14 cellular contexts compared by ENCODE assay signal in the genomic region with DNA sequence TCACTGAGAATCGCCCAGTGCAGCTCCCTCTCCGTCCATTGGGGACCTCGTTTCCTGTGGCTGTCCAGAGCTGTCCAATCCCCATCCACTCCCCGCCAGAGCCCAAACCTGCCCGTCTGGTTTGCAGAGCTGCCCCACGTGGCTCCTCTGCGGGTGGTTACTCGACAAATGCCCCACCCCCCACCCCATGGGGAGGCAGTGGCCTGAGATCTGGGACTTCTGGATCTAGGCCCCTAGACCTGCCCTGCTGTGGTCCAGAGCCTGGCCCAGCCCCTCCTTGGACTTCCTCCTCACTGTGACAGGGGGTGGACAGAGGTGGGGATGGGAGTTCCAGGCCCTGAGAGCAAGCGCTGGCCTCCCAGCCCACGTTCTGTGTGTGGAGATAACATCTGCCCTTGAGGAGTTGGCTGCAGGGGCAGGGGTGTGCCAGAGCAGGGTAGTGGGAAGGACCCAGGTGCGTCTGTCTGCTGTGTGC. TPM values are rescaled to one million over a fixed set of nuclear protein-coding genes. Genes with fewer than 3 reads are reported as not detected.
DNase-seq lines count a peak whose midpoint lies in the region; ATAC-seq, FAIRE-seq and TF ChIP-seq lines count a peak whose summit lies in the region.
"Had no signal": no experiment of that assay in that cellular context is flagged by ENCODE, and none has a peak within 500 bp of the region (broad histone marks: within the 10 kb centered on the region; RNA-seq: fewer than 3 reads in every experiment).

No MANE protein-coding gene starts in this region.

- no peak for FAIRE-seq in pancreas (lab: Jason Lieb, UNC)

- no TSS peak for BruUV-seq in Panc1 (replicated peaks; lab: Mats Ljungman, UMichigan)

- no peaks in the 10 kb centered on the region for H3K9me3 ChIP-seq in Panc1 (ENCODE audit: control insufficient read depth, insufficient read depth, low read depth, low read length)
- no peaks in the 10 kb centered on the region for H3K9me3 ChIP-seq in pancreas

- H4K20me1 ChIP-seq in GM23338 (replicated peaks; ENCODE audit: insufficient read depth) = peaks cover 4% of the 10 kb centered on the region

- H3K27me3 ChIP-seq in GM23338 (ENCODE audit: insufficient read depth) = no peaks in the 10 kb centered on the region
- H3K27me3 ChIP-seq in Panc1 (ENCODE audit: control insufficient read depth, insufficient read depth, low read length) = no peaks in the 10 kb centered on the region
- no peaks in the 10 kb centered on the region for H3K27me3 ChIP-seq in pancreas

- POLR2A ChIA-PET in Panc1 (lab: Charles Lee) = interaction anchor here (0.6 kb wide), 4 partner anchors 37 to 261 kb away, joined by 3 to 14 read pairs (median 8); no protein-coding TSS in a partner anchor

- ATAC-seq in GM23338 (peak; percentile 79), Panc1 (peak; percentile 29), esophagus mucosa (peak; percentile 84), pancreas (peak; percentile 78 to 86 (median 84))
- no peak for ATAC-seq in activated T-helper 17 cell treated with anti-CD3 and anti-CD28 coated beads, Interleukin-2, amount 50 U/mL, for 72 hours (replicated peaks)

- no peaks in the 10 kb centered on the region; the same call in 1 of the 3 replicates for H3K9me3 Mint-ChIP-seq in GM23338
- no peaks in the 10 kb centered on the region for H3K9me3 Mint-ChIP-seq in activated T-cell treated with anti-CD3 and anti-CD28 coated beads, Interleukin-2, amount 50 U/mL, for 24 hours
- no peaks in the 10 kb centered on the region for H3K9me3 Mint-ChIP-seq in activated T-helper 17 cell treated with anti-CD3 and anti-CD28 coated beads, Interleukin-2, amount 50 U/mL, for 72 hours
- H3K9me3 Mint-ChIP-seq: CD8-positive, alpha-beta memory T cell had no signal

- peaks cover 51% of the 10 kb centered on the region for H3K4me1 Mint-ChIP-seq in GM23338
- H3K4me1 Mint-ChIP-seq in activated T-cell treated with anti-CD3 and anti-CD28 coated beads, Interleukin-2, amount 50 U/mL, for 24 hours (ENCODE audit: low read depth) = peaks cover 25% of the 10 kb centered on the region
- peaks cover 13% of the 10 kb centered on the region for H3K4me1 Mint-ChIP-seq in activated T-helper 17 cell treated with anti-CD3 and anti-CD28 coated beads, Interleukin-2, amount 50 U/mL, for 72 hours

- H3K27me3 Mint-ChIP-seq in GM23338 (ENCODE audit: insufficient read depth, low read depth, poor library complexity) = peaks cover 8% of the 10 kb centered on the region
- H3K27me3 Mint-ChIP-seq in activated T-cell treated with anti-CD3 and anti-CD28 coated beads, Interleukin-2, amount 50 U/mL, for 24 hours = no peaks in the 10 kb centered on the region
- no peaks in the 10 kb centered on the region for H3K27me3 Mint-ChIP-seq in activated T-helper 17 cell treated with anti-CD3 and anti-CD28 coated beads, Interleukin-2, amount 50 U/mL, for 72 hours
- H3K27me3 Mint-ChIP-seq: CD8-positive, alpha-beta memory T cell had no signal

- no peaks in the 10 kb centered on the region for H3K36me3 ChIP-seq in GM23338 (ENCODE audit: insufficient read depth)
- H3K36me3 ChIP-seq in Panc1 (ENCODE audit: control insufficient read depth, insufficient read depth, low read length) = no peaks in the 10 kb centered on the region
- no peaks in the 10 kb centered on the region for H3K36me3 ChIP-seq in pancreas

- H2AFZ ChIP-seq in GM23338 = no peak overlapping the region

- H3K27ac Mint-ChIP-seq in GM23338 = peak overlapping the region; percentile 65; the same call in 1 of the 2 replicates
- H3K27ac Mint-ChIP-seq in activated T-cell treated with anti-CD3 and anti-CD28 coated beads, Interleukin-2, amount 50 U/mL, for 24 hours = no peak overlapping the region
- H3K27ac Mint-ChIP-seq in activated T-helper 17 cell treated with anti-CD3 and anti-CD28 coated beads, Interleukin-2, amount 50 U/mL, for 72 hours = no peak overlapping the region

- intact Hi-C loops in Panc1 (cut with micrococcal nuclease; ENCODE audit: unreplicated experiment) (no loop called here), pancreas (cut with DNase I) (no loop called here)

- TF ChIP-seq CTCF in GM23338 (conservative IDR thresholded peaks at IDR 0.05; ENCODE audit: low read depth in 2 of 2) = peak in 1 of 2 experiments; percentile 11; a peak in 1 of 4 replicates
- no peak for TF ChIP-seq CTCF in Panc1 (IDR thresholded peaks at IDR 0.05)
- no peak for TF ChIP-seq CTCF in pancreas (IDR thresholded peaks at IDR 0.05)

- CTCF ChIA-PET in Panc1 (lab: Charles Lee) = interaction anchor here (0.5 kb wide), 1 partner anchor 21 kb away, joined by 4 read pairs; no protein-coding TSS in a partner anchor

- WGBS in pancreas, 2 donors = 11 to 12% methylated on average over 11 of the region's 11 CpGs

- in situ Hi-C loops in Panc1 (cut with HindIII; ENCODE audit: low pct_unique_long_range_greater_than_20kb, low sequenced_read_pairs) = no loop called here

- peak overlapping the region; percentile 67 for H3K4me2 ChIP-seq in GM23338

- H3K4me1 ChIP-seq in GM23338 (ENCODE audit: insufficient read depth) (peaks cover 17% of the 10 kb centered on the region), Panc1 (ENCODE audit: control insufficient read depth, insufficient read depth, low read length) (peaks cover 52% of the 10 kb centered on the region), pancreas (peaks cover 32 to 39% (median 38%) of the 10 kb centered on the region in 3 donors)

- H3K36me3 Mint-ChIP-seq in GM23338 (ENCODE audit: low read depth) = no peaks in the 10 kb centered on the region; the same call in 1 of the 3 replicates
- peaks cover 2% of the 10 kb centered on the region for H3K36me3 Mint-ChIP-seq in activated T-cell treated with anti-CD3 and anti-CD28 coated beads, Interleukin-2, amount 50 U/mL, for 24 hours (ENCODE audit: low read depth)
- H3K36me3 Mint-ChIP-seq in activated T-helper 17 cell treated with anti-CD3 and anti-CD28 coated beads, Interleukin-2, amount 50 U/mL, for 72 hours (ENCODE audit: low read depth) = no peaks in the 10 kb centered on the region

- H3K27ac ChIP-seq in GM23338 (ENCODE audit: low read depth) (no peak overlapping the region), Panc1 (ENCODE audit: low read length) (0 out of 2 replicates have a peak overlapping the region, but pooled peaks have one; percentile 5), pancreas (peak overlapping the region; percentile 69 to 78 (median 72))

- peaks cover 38% of the 10 kb centered on the region for H3K79me2 ChIP-seq in GM23338 (replicated peaks; ENCODE audit: insufficient read depth)

- H3K4me3 ChIP-seq in GM23338 (no peak overlapping the region), Panc1 (ENCODE audit: low read depth in 2 of 2, low read length in 2 of 2) (no peak overlapping the region), pancreas (no peak overlapping the region)

- DNase-seq in GM23338 (ENCODE audit: low spot score) (peak; percentile 78), Panc1 (ENCODE audit: low read depth, low spot score) (no peak), pancreas (peak; percentile 83 to 94 (median 89)), NCI-H446 treated with DMSO at 0.1 percent for 48 hours (lab: John Stamatoyannopoulos, UW) (no peak), NOMO-1 (lab: John Stamatoyannopoulos, UW; ENCODE audit: unreplicated experiment in 2 of 2) (no peak)
- DNase-seq in activated T-cell treated with anti-CD3 and anti-CD28 coated beads, Interleukin-2, amount 50 U/mL, for 24 hours = no peak
- DNase-seq: CD8-positive, alpha-beta memory T cell; NCI-H187 treated with DMSO at 0.1 percent for 48 hours had no signal

- H3K4me3 Mint-ChIP-seq in GM23338 = peak overlapping the region; percentile 14; the same call in 1 of the 3 replicates
- no peak overlapping the region for H3K4me3 Mint-ChIP-seq in activated T-cell treated with anti-CD3 and anti-CD28 coated beads, Interleukin-2, amount 50 U/mL, for 24 hours
- H3K4me3 Mint-ChIP-seq in activated T-helper 17 cell treated with anti-CD3 and anti-CD28 coated beads, Interleukin-2, amount 50 U/mL, for 72 hours = no peak overlapping the region
- H3K4me3 Mint-ChIP-seq: CD8-positive, alpha-beta memory T cell had no signal

- no peaks in the 10 kb centered on the region for H3K9me2 ChIP-seq in GM23338 (ENCODE audit: insufficient read depth)

- no peaks in the 10 kb centered on the region for H3F3A ChIP-seq in GM23338 (replicated peaks; ENCODE audit: low read depth)

TF ChIP-seq in GM23338, 12 proteins besides CTCF, POLR2A, EP300 and RAD21 (continues in another document):
- TF ChIP-seq ZNF114 (CRISPR knock-in tag; IDR thresholded peaks at IDR 0.05) (no peak), STAT1 (IDR thresholded peaks at IDR 0.05; ENCODE audit: unreplicated experiment) (no peak)

RNA-seq across cellular contexts. Expression of gene PAK4, which starts 29.1 kb away (rescaled TPM):
- 31.7 and 35.4 TPM in 2 replicates for total RNA-seq in GM23338 (2014; rRNA removed; shearing (Covaris generic))
- 28.3 and 28.7 TPM in 2 replicates for polyA plus RNA-seq in GM23338 (2016; fragmentation: Nextera tagmentation; extraction: Ambion mirVana)
- total RNA-seq in Panc1 (2021; ENCODE audit: unreplicated experiment) = 311 TPM
- polyA plus RNA-seq in Panc1 (2012; ENCODE audit: insufficient read length) = 362 TPM
- total RNA-seq in esophagus mucosa = 40.8 TPM
- 10 to 100 TPM; 19.4 to 37.2 (median 28.5) TPM for total RNA-seq in pancreas
- polyA plus RNA-seq in pancreas = 10 to 100 TPM; 29.9 to 38.4 TPM
- 10 to 100 TPM; 17.8 to 18.4 TPM for total RNA-seq in activated T-helper 17 cell treated with anti-CD3 and anti-CD28 coated beads, Interleukin-2, amount 50 U/mL, for 72 hours

RNA-seq across cellular contexts. Expression of gene NCCRP1, which starts 42.1 kb away (rescaled TPM):
- total RNA-seq in GM23338 (2014; rRNA removed; shearing (Covaris generic)) = 3.8 and 6.2 TPM in 2 replicates
- 2.8 and 3.6 TPM in 2 replicates for polyA plus RNA-seq in GM23338 (2016; fragmentation: Nextera tagmentation; extraction: Ambion mirVana)
- total RNA-seq in Panc1 (2021; ENCODE audit: unreplicated experiment) = 0.46 TPM
- 0.85 TPM for polyA plus RNA-seq in Panc1 (2012; ENCODE audit: insufficient read length)
- 298 TPM for total RNA-seq in esophagus mucosa
- 1 to 10 TPM; 1.6 to 8.5 (median 4.1) TPM for total RNA-seq in pancreas
- polyA plus RNA-seq in pancreas = 1 to 10 TPM in 1 of 2 donors, under 1 TPM in 1; 0.96 to 1.7 TPM
- total RNA-seq in activated T-helper 17 cell treated with anti-CD3 and anti-CD28 coated beads, Interleukin-2, amount 50 U/mL, for 72 hours = not detected
- total RNA-seq: CD8-positive, alpha-beta memory T cell; HT1080; osteocyte; subcutaneous adipose tissue had no signal
- polyA plus RNA-seq: CD8-positive, alpha-beta memory T cell had no signal

RNA-seq across cellular contexts. Expression of gene SYCN, which starts 49.4 kb away (rescaled TPM):
- not detected in 2 replicates for total RNA-seq in GM23338 (2014; rRNA removed; shearing (Covaris generic))
- not detected in 2 replicates for polyA plus RNA-seq in GM23338 (2016; fragmentation: Nextera tagmentation; extraction: Ambion mirVana)
- total RNA-seq in Panc1 (2021; ENCODE audit: unreplicated experiment) = 0.33 TPM
- polyA plus RNA-seq in Panc1 (2012; ENCODE audit: insufficient read length) = not detected
- total RNA-seq in esophagus mucosa = not detected
- 1,000 to 10,000 TPM; 1,282 to 3,883 (median 2,778) TPM for total RNA-seq in pancreas
- polyA plus RNA-seq in pancreas = 1,000 to 10,000 TPM; 1,825 to 2,558 TPM
- total RNA-seq in activated T-helper 17 cell treated with anti-CD3 and anti-CD28 coated beads, Interleukin-2, amount 50 U/mL, for 72 hours = not detected
- total RNA-seq: CD8-positive, alpha-beta memory T cell; epithelial cell of proximal tubule; HT1080; osteocyte; subcutaneous adipose tissue had no signal
- polyA plus RNA-seq: CD8-positive, alpha-beta memory T cell had no signal

Comparison
In these comparisons a context has a peak if more than half of its experiments do, and no peak if none do; other contexts are left out.
1. DNase-seq: peak in GM23338 (single experiment) and pancreas (6 of 6); none in Panc1 (single experiment), activated T-cell treated with anti-CD3 and anti-CD28 coated beads, Interleukin-2, amount 50 U/mL, for 24 hours (single experiment), NCI-H446 treated with DMSO at 0.1 percent for 48 hours (single experiment) and NOMO-1 (0 of 2).
2. RNA of gene NCCRP1, which starts 42.1 kb away (total RNA-seq): 298 TPM in esophagus mucosa (single experiment); 3.8 to 6.2 TPM in GM23338, 1.6 to 8.5 TPM in pancreas, 0.46 TPM in Panc1 (single experiment) and not detected in activated T-helper 17 cell treated with anti-CD3 and anti-CD28 coated beads, Interleukin-2, amount 50 U/mL, for 72 hours; every median in the first group is over 10 times any median in the second.
3. RNA of gene SYCN, which starts 49.4 kb away (total RNA-seq): 1,282 to 3,883 TPM in pancreas; 0.33 TPM in Panc1 (single experiment), not detected in GM23338, not detected in esophagus mucosa (single experiment) and not detected in activated T-helper 17 cell treated with anti-CD3 and anti-CD28 coated beads, Interleukin-2, amount 50 U/mL, for 72 hours; every median in the first group is over 100 times any median in the second.